Comparison of ENCODE assay signal across 20 cellular contexts in genomic region chr5:158852622-158853021, GRCh38.
A peak's percentile ranks its signal among the peaks of the same experiment; 100 is the strongest.
DNase-seq lines count a peak whose midpoint lies in the region; ATAC-seq, FAIRE-seq and TF ChIP-seq lines count a peak whose summit lies in the region.
"Had no signal": no experiment of that assay in that cellular context is flagged by ENCODE, and none has a peak within 500 bp of the region (broad histone marks: within the 10 kb centered on the region; RNA-seq: fewer than 3 reads in every experiment).

No MANE protein-coding gene starts in this region.

- WGBS in adrenal gland, 4 donors, result 55 to 69% (median 60%) methylated on average over 4 of the region's 4 CpGs

- no peak overlapping the region for H2AFZ ChIP-seq in DND-41 (ENCODE audit: low read depth, low read length)

- H3K9ac ChIP-seq in DND-41 (ENCODE audit: low read depth, low read length), result no peak overlapping the region

- H3K27me3 ChIP-seq in DND-41 (ENCODE audit: insufficient read depth, low read length, poor library complexity) (no peaks in the 10 kb centered on the region), adrenal gland (peaks cover 3% of the 10 kb centered on the region)

- no peaks in the 10 kb centered on the region for H3K9me3 ChIP-seq in DND-41 (ENCODE audit: insufficient read depth, low read length, severe bottlenecking)
- no peaks in the 10 kb centered on the region for H3K9me3 ChIP-seq in adrenal gland (replicated peaks in 1 of 3)
- H3K9me3 ChIP-seq: HAP-1 had no signal

- no peak for TF ChIP-seq POLR2A in adrenal gland (IDR thresholded peaks at IDR 0.05)

- intact Hi-C loops in head of caudate nucleus (cut with DNase I), result no loop called here
- intact Hi-C loops in adrenal gland (cut with DNase I), result no loop called here

- peak overlapping the region; percentile 20; the same call in 1 of the 2 replicates for H3K4me2 ChIP-seq in DND-41 (ENCODE audit: insufficient read depth, low read length)
- H3K4me2 ChIP-seq: smooth muscle cell had no signal

- peak; percentile 98 for FAIRE-seq in GM19239 (lab: Jason Lieb, UNC)
- FAIRE-seq: keratinocyte had no signal

- DNase-seq in DND-41 (no peak), GM19239 (ENCODE audit: insufficient read length, low spot score) (no peak), medulla oblongata (ENCODE audit: extremely low spot score) (peak; percentile 47), NCI-H2171 treated with DMSO at 0.1 percent for 48 hours (lab: John Stamatoyannopoulos, UW) (no peak), head of caudate nucleus (no peak), adrenal gland (no peak)
- DNase-seq: activated CD4-positive, alpha-beta T cell treated with anti-CD3 and anti-CD28 coated beads, Interleukin-2, amount 10 ng/mL, durations not matched to agents 7 days and 5 days; activated T-cell treated with anti-CD3 and anti-CD28 coated beads, Interleukin-2, amount 50 U/mL, for 72 hours; amniotic stem cell; DMS53; glutamatergic neuron; NCI-H2029 treated with DMSO at 0.1 percent for 48 hours; NCI-H69; Right ventricle myocardium superior; stimulated activated naive CD8-positive, alpha-beta T cell treated with anti-CD3 and anti-CD28 coated beads, Interleukin-15, amount 100 ng/mL, for 72 hours had no signal

- H3K79me2 ChIP-seq in DND-41 (ENCODE audit: insufficient read depth, low read length), result no peaks in the 10 kb centered on the region

- H3K36me3 ChIP-seq in DND-41 (ENCODE audit: insufficient read depth, low read length), result no peaks in the 10 kb centered on the region
- no peaks in the 10 kb centered on the region for H3K36me3 ChIP-seq in adrenal gland (replicated peaks in 1 of 2)
- H3K36me3 ChIP-seq: HAP-1 had no signal

- no peak for TF ChIP-seq CTCF in DND-41 (IDR thresholded peaks at IDR 0.05; ENCODE audit: borderline replicate concordance, extremely low read depth, low read length, poor library complexity, severe bottlenecking)
- no peak for TF ChIP-seq CTCF in adrenal gland (IDR thresholded peaks at IDR 0.05)

- H4K20me1 ChIP-seq in DND-41 (ENCODE audit: insufficient read depth, low read length), result no peaks in the 10 kb centered on the region

- H3K27ac ChIP-seq in DND-41 (ENCODE audit: low read length) (no peak overlapping the region), adrenal gland (no peak overlapping the region)

- no peak overlapping the region for H3K4me3 ChIP-seq in DND-41 (ENCODE audit: low read depth in 1 of 2, low read length in 2 of 2)
- H3K4me3 ChIP-seq in adrenal gland, result no peak overlapping the region
- H3K4me3 ChIP-seq: HAP-1, smooth muscle cell had no signal

- peaks cover 7% of the 10 kb centered on the region for H3K4me1 ChIP-seq in DND-41 (ENCODE audit: insufficient read depth, low read length)
- H3K4me1 ChIP-seq in adrenal gland (replicated peaks in 1 of 2), result no peaks in the 10 kb centered on the region
- H3K4me1 ChIP-seq: HAP-1 had no signal

- no peak for ATAC-seq in DND-41 (ENCODE audit: insufficient read depth, low read depth)
- peak; percentile 34 for ATAC-seq in HG03460 (IDR thresholded peaks at IDR 0.05; ENCODE audit: unreplicated experiment)
- ATAC-seq in GM19023 (IDR thresholded peaks at IDR 0.05; ENCODE audit: unreplicated experiment), result no peak
- ATAC-seq: stimulated activated naive CD8-positive, alpha-beta T cell treated with anti-CD3 and anti-CD28 coated beads, Interleukin-15, amount 100 ng/mL, for 72 hours had no signal
